In the genomic region with DNA sequence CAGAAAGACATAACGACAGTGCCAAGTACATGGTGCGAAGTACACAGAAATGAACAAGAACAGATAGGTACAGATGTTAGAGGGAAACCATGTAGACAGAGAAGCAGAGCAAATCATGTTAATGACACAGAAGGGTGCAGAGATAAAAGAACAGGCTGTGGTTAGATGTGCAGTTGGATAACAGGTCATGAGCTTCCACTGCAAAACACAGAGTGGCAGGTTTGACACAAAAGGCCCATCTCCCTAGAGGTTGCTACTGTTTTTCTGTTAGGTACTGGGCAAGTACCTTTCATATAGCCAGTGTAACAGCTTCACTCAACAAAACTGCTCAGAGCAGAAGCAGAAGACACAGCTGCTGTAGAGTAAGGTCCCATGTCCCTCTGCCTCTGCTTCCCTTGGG, we compare ENCODE assay signal across 17 cellular contexts.
DNase-seq lines count a peak whose midpoint lies in the region; ATAC-seq, FAIRE-seq and TF ChIP-seq lines count a peak whose summit lies in the region.
"Had no signal": no experiment of that assay in that cellular context is flagged by ENCODE, and none has a peak within 500 bp of the region (broad histone marks: within the 10 kb centered on the region; RNA-seq: fewer than 3 reads in every experiment).

No MANE protein-coding gene starts in this region.

- H3K18ac ChIP-seq in H1 (ENCODE audit: extremely low read depth, low read length), result no peak overlapping the region

- H3K27ac ChIP-seq in CD4-positive, alpha-beta T cell (ENCODE audit: low read depth, low read length), result no peak overlapping the region
- H3K27ac ChIP-seq in KOPT-K1 (ENCODE audit: low read depth, low read length, poor library complexity, severe bottlenecking) (peak overlapping the region; percentile 33), H1 (ENCODE audit: low read depth, low read length) (no peak overlapping the region), SJCRH30 (no peak overlapping the region)
- H3K27ac ChIP-seq: BLaER1 treated with 17β-estradiol and CSF1 and Interleukin-3, amounts not matched to agents 10 nM and 100 nM; HL-60 had no signal

- FAIRE-seq in H1 (lab: Jason Lieb, UNC), result no peak
- FAIRE-seq: H54 had no signal

- H3K27ac Mint-ChIP-seq in activated CD4-positive, alpha-beta T cell treated with anti-CD3 and anti-CD28 coated beads, Interleukin-2, amount 10 ng/mL, durations not matched to agents 24 days and 14 days, result no peak overlapping the region
- peak overlapping the region; percentile 69 for H3K27ac Mint-ChIP-seq in CD4-positive, alpha-beta T cell
- no peak overlapping the region for H3K27ac Mint-ChIP-seq in activated naive CD8-positive, alpha-beta T cell treated with anti-CD3 and anti-CD28 coated beads, Interleukin-2, amount 50 U/mL, for 24 hours
- H3K27ac Mint-ChIP-seq: CD8-positive, alpha-beta memory T cell had no signal

- peaks cover 7% of the 10 kb centered on the region for H3K9me3 Mint-ChIP-seq in activated CD4-positive, alpha-beta T cell treated with anti-CD3 and anti-CD28 coated beads, Interleukin-2, amount 10 ng/mL, durations not matched to agents 24 days and 14 days
- H3K9me3 Mint-ChIP-seq in CD4-positive, alpha-beta T cell, result peaks cover 2% of the 10 kb centered on the region
- H3K9me3 Mint-ChIP-seq in activated naive CD8-positive, alpha-beta T cell treated with anti-CD3 and anti-CD28 coated beads, Interleukin-2, amount 50 U/mL, for 24 hours, result peaks cover 5% of the 10 kb centered on the region

- H3K4me3 ChIP-seq in H1 (ENCODE audit: extremely low read depth in 1 of 4, insufficient read depth in 2 of 4, low read depth in 3 of 4, low read length in 4 of 4) (no peak overlapping the region), SJCRH30 (no peak overlapping the region)
- H3K4me3 ChIP-seq: BLaER1 treated with 17β-estradiol and CSF1 and Interleukin-3, amounts not matched to agents 10 nM and 100 nM had no signal

- intact Hi-C loops in activated CD4-positive, alpha-beta T cell treated with anti-CD3 and anti-CD28 coated beads, Interleukin-2, amount 10 ng/mL, durations not matched to agents 24 days and 14 days (cut with micrococcal nuclease), result no loop called here
- intact Hi-C loops in CD4-positive, alpha-beta T cell (cut with DNase I, micrococcal nuclease), result no loop called here

- H2BK20ac ChIP-seq in H1 (ENCODE audit: low read length), result no peak overlapping the region

- H3K4me3 Mint-ChIP-seq in activated CD4-positive, alpha-beta T cell treated with anti-CD3 and anti-CD28 coated beads, Interleukin-2, amount 10 ng/mL, durations not matched to agents 24 days and 14 days, result no peak overlapping the region
- no peak overlapping the region for H3K4me3 Mint-ChIP-seq in CD4-positive, alpha-beta T cell
- no peak overlapping the region for H3K4me3 Mint-ChIP-seq in activated naive CD8-positive, alpha-beta T cell treated with anti-CD3 and anti-CD28 coated beads, Interleukin-2, amount 50 U/mL, for 24 hours
- H3K4me3 Mint-ChIP-seq: CD8-positive, alpha-beta memory T cell had no signal

- H3K4me1 ChIP-seq in H1 (replicated peaks in 1 of 4; ENCODE audit: control insufficient read depth in 3 of 4, insufficient read depth in 4 of 4, low read length in 3 of 4) (no peaks in the 10 kb centered on the region), SJCRH30 (no peaks in the 10 kb centered on the region)
- H3K4me1 ChIP-seq: BLaER1 treated with 17β-estradiol and CSF1 and Interleukin-3, amounts not matched to agents 10 nM and 100 nM; Caco-2 had no signal

- H3K56ac ChIP-seq in H1 (replicated peaks; ENCODE audit: insufficient read length, low read depth, low read length), result no peak overlapping the region

- H2AFZ ChIP-seq in H1 (ENCODE audit: low read length), result peak overlapping the region; percentile 26; the same call in 1 of the 2 replicates

- no peaks in the 10 kb centered on the region for H3K36me3 ChIP-seq in KOPT-K1 (ENCODE audit: insufficient read depth, low read length)
- H3K36me3 ChIP-seq in H1 (ENCODE audit: control insufficient read depth in 2 of 4, insufficient read depth in 4 of 4, low read length in 3 of 4), result no peaks in the 10 kb centered on the region; a peak in 1 of 8 replicates
- no peaks in the 10 kb centered on the region for H3K36me3 ChIP-seq in SJCRH30

- no peak for TF ChIP-seq RAD21 in H1 (IDR thresholded peaks at IDR 0.05 in 1 of 2, conservative IDR thresholded peaks at IDR 0.05 in 1 of 2; ENCODE audit: low read depth in 2 of 2, low read length in 2 of 2)

- 91% methylated on average over 2 of the region's 2 CpGs; no CpG with 5 or more reads in 1 of the 2 experiments for WGBS in H1 (ENCODE audit: extremely low coverage in 1 of 2, insufficient coverage in 1 of 2, insufficient read length in 1 of 2, insufficient replicate concordance in 2 of 2, low coverage in 1 of 2, low lambda C conversion rate in 2 of 2, missing lambda C conversion rate in 1 of 2), 2 experiments

- no peaks in the 10 kb centered on the region for H3K23me2 ChIP-seq in H1 (ENCODE audit: low read depth, low read length)

- H2AK5ac ChIP-seq in H1 (ENCODE audit: low read depth, low read length), result no peak overlapping the region

- H3K9me3 ChIP-seq in CD4-positive, alpha-beta T cell (ENCODE audit: control insufficient read depth, low read length), result no peaks in the 10 kb centered on the region
- H3K9me3 ChIP-seq in KOPT-K1 (ENCODE audit: insufficient read depth, low read length, poor library complexity, severe bottlenecking) (peaks cover 2% of the 10 kb centered on the region), H1 (ENCODE audit: insufficient read depth in 2 of 2, low read depth in 1 of 2, low read length in 1 of 2) (peaks cover 4 to 11% of the 10 kb centered on the region in 2 experiments; a peak in 3 of 4 replicates), SJCRH30 (replicated peaks) (no peaks in the 10 kb centered on the region)

- H3K4me2 ChIP-seq in H1 (ENCODE audit: insufficient read depth in 1 of 2, low read depth in 2 of 2, low read length in 2 of 2), result no peak overlapping the region
- H3K4me2 ChIP-seq: BLaER1 treated with 17β-estradiol and CSF1 and Interleukin-3, amounts not matched to agents 10 nM and 100 nM had no signal

- CTCF ChIA-PET in CD4-positive, alpha-beta T cell (lab: Charles Lee), result no interaction called here
- CTCF ChIA-PET in H1 (lab: Charles Lee; ENCODE audit: partially characterized antibody), result interaction anchor here (1.9 kb wide), 1 partner anchor 10 kb away, joined by 15 read pairs; no protein-coding TSS in a partner anchor

- no peak overlapping the region for H3K4ac ChIP-seq in H1 (replicated peaks; ENCODE audit: insufficient read length, low read depth, low read length)

- no peaks in the 10 kb centered on the region for H3K79me2 ChIP-seq in H1 (ENCODE audit: control insufficient read depth in 1 of 2, insufficient read depth in 2 of 2, low read length in 2 of 2)

- no peak overlapping the region for H3K14ac ChIP-seq in H1 (ENCODE audit: insufficient read length)

- ATAC-seq in CD4-positive, alpha-beta T cell (ENCODE audit: poor library complexity), result peak; percentile 94
- ATAC-seq in activated naive CD8-positive, alpha-beta T cell treated with anti-CD3 and anti-CD28 coated beads, Interleukin-2, amount 50 U/mL, for 24 hours, result no peak
- ATAC-seq: HCT116 had no signal

- no peaks in the 10 kb centered on the region for H3K27me3 ChIP-seq in CD4-positive, alpha-beta T cell (ENCODE audit: control insufficient read depth, insufficient read depth, low read length)
- H3K27me3 ChIP-seq in H1 (replicated peaks in 1 of 4; ENCODE audit: control insufficient read depth in 3 of 4, extremely low read depth in 1 of 4, insufficient read depth in 3 of 4, low read length in 3 of 4) (no peaks in the 10 kb centered on the region; a peak in 1 of 7 replicates), SJCRH30 (no peaks in the 10 kb centered on the region)
- H3K27me3 ChIP-seq: BLaER1 treated with 17β-estradiol and CSF1 and Interleukin-3, amounts not matched to agents 10 nM and 100 nM had no signal

- H2BK12ac ChIP-seq in H1 (ENCODE audit: low read depth, low read length), result no peak overlapping the region

- H3K36me3 Mint-ChIP-seq in activated CD4-positive, alpha-beta T cell treated with anti-CD3 and anti-CD28 coated beads, Interleukin-2, amount 10 ng/mL, durations not matched to agents 24 days and 14 days (ENCODE audit: low read depth), result no peaks in the 10 kb centered on the region
- peaks cover 13% of the 10 kb centered on the region for H3K36me3 Mint-ChIP-seq in CD4-positive, alpha-beta T cell (ENCODE audit: low read depth)
- peaks cover 17% of the 10 kb centered on the region for H3K36me3 Mint-ChIP-seq in activated naive CD8-positive, alpha-beta T cell treated with anti-CD3 and anti-CD28 coated beads, Interleukin-2, amount 50 U/mL, for 24 hours (ENCODE audit: low read depth)

- H3K23ac ChIP-seq in H1 (ENCODE audit: insufficient read length), result no peak overlapping the region

- no peak overlapping the region for H4K8ac ChIP-seq in H1 (ENCODE audit: extremely low read depth, insufficient read depth, low read length)

- H3K9ac ChIP-seq in H1 (replicated peaks in 1 of 4; ENCODE audit: extremely low read depth in 1 of 4, low read depth in 3 of 4, low read length in 3 of 4), result no peak overlapping the region
- H3K9ac ChIP-seq: BLaER1 treated with 17β-estradiol and CSF1 and Interleukin-3, amounts not matched to agents 10 nM and 100 nM had no signal

- POLR2A ChIA-PET in CD4-positive, alpha-beta T cell (lab: Charles Lee), result interaction anchor here (1.0 to 1.5 kb wide), 3 partner anchors 9 to 434 kb away, joined by 3 to 6 read pairs (median 3); partner anchors contain the start of genes AK9 and FIG4
- POLR2A ChIA-PET in H1 (lab: Charles Lee; ENCODE audit: partially characterized antibody), result no interaction called here

- no peak for TF ChIP-seq POLR2A in H1 (IDR thresholded peaks at IDR 0.05; ENCODE audit: control extremely low read depth in 1 of 2, low read depth in 2 of 2, low read length in 2 of 2)

- H4K5ac ChIP-seq in H1 (ENCODE audit: insufficient read length, low read depth, low read length), result no peak overlapping the region

- no peaks in the 10 kb centered on the region for H4K20me1 ChIP-seq in H1 (replicated peaks in 1 of 2; ENCODE audit: control insufficient read depth in 1 of 2, insufficient read depth in 2 of 2, low read length in 2 of 2)
- H4K20me1 ChIP-seq: BLaER1 treated with 17β-estradiol and CSF1 and Interleukin-3, amounts not matched to agents 10 nM and 100 nM had no signal

- H2BK5ac ChIP-seq in H1 (ENCODE audit: low read depth, low read length), result no peak overlapping the region

- no peaks in the 10 kb centered on the region for H3K79me1 ChIP-seq in H1 (ENCODE audit: low read depth, low read length)

- TF ChIP-seq CTCF in CD4-positive, alpha-beta T cell (IDR thresholded peaks at IDR 0.05), result no peak
- no peak for TF ChIP-seq CTCF in H1 (IDR thresholded peaks at IDR 0.05; ENCODE audit: control extremely low read depth in 1 of 3, insufficient read depth in 1 of 3, low read depth in 1 of 3, low read length in 3 of 3)

- no peak overlapping the region for H4K91ac ChIP-seq in H1 (replicated peaks; ENCODE audit: insufficient read length, low read length)

- H3K4me1 Mint-ChIP-seq in activated CD4-positive, alpha-beta T cell treated with anti-CD3 and anti-CD28 coated beads, Interleukin-2, amount 10 ng/mL, durations not matched to agents 24 days and 14 days, result peaks cover 8% of the 10 kb centered on the region
- H3K4me1 Mint-ChIP-seq in CD4-positive, alpha-beta T cell (ENCODE audit: low read depth), result peaks cover 43% of the 10 kb centered on the region
- peaks cover 4% of the 10 kb centered on the region for H3K4me1 Mint-ChIP-seq in activated naive CD8-positive, alpha-beta T cell treated with anti-CD3 and anti-CD28 coated beads, Interleukin-2, amount 50 U/mL, for 24 hours

- H3K27me3 Mint-ChIP-seq in activated CD4-positive, alpha-beta T cell treated with anti-CD3 and anti-CD28 coated beads, Interleukin-2, amount 10 ng/mL, durations not matched to agents 24 days and 14 days, result no peaks in the 10 kb centered on the region
- H3K27me3 Mint-ChIP-seq in CD4-positive, alpha-beta T cell, result no peaks in the 10 kb centered on the region
- no peaks in the 10 kb centered on the region for H3K27me3 Mint-ChIP-seq in activated naive CD8-positive, alpha-beta T cell treated with anti-CD3 and anti-CD28 coated beads, Interleukin-2, amount 50 U/mL, for 24 hours
- H3K27me3 Mint-ChIP-seq: CD8-positive, alpha-beta memory T cell had no signal

- no peak overlapping the region for H2BK15ac ChIP-seq in H1 (ENCODE audit: low read length)

- TF ChIP-seq EP300 in H1 (IDR thresholded peaks at IDR 0.05; ENCODE audit: borderline replicate concordance in 1 of 2, low read depth in 2 of 2, low read length in 2 of 2), result no peak

- H2BK120ac ChIP-seq in H1 (replicated peaks; ENCODE audit: low read depth, low read length), result no peak overlapping the region

- DNase-seq in activated CD4-positive, alpha-beta T cell treated with anti-CD3 and anti-CD28 coated beads, Interleukin-2, amount 10 ng/mL, durations not matched to agents 24 days and 14 days, result peak; percentile 64
- no peak for DNase-seq in activated CD4-positive, alpha-beta T cell treated with anti-CD3 and anti-CD28 coated beads, Interleukin-2, amount 50 U/mL, for 1 hour
- peak in 1 of 10 experiments; percentile 23 for DNase-seq in CD4-positive, alpha-beta T cell
- DNase-seq in H1 (ENCODE audit: low read depth in 1 of 2, low spot score in 2 of 2) (no peak), HT-29 (ENCODE audit: low spot score) (no peak), SJCRH30 (no peak)
- no peak for DNase-seq in activated naive CD8-positive, alpha-beta T cell treated with anti-CD3 and anti-CD28 coated beads, Interleukin-2, amount 50 U/mL, for 24 hours
- DNase-seq: 8988T; ACHN; Caco-2; CD8-positive, alpha-beta memory T cell; GF-D8 had no signal
